ENCODE assay signal across 7 cellular contexts in the genomic region with DNA sequence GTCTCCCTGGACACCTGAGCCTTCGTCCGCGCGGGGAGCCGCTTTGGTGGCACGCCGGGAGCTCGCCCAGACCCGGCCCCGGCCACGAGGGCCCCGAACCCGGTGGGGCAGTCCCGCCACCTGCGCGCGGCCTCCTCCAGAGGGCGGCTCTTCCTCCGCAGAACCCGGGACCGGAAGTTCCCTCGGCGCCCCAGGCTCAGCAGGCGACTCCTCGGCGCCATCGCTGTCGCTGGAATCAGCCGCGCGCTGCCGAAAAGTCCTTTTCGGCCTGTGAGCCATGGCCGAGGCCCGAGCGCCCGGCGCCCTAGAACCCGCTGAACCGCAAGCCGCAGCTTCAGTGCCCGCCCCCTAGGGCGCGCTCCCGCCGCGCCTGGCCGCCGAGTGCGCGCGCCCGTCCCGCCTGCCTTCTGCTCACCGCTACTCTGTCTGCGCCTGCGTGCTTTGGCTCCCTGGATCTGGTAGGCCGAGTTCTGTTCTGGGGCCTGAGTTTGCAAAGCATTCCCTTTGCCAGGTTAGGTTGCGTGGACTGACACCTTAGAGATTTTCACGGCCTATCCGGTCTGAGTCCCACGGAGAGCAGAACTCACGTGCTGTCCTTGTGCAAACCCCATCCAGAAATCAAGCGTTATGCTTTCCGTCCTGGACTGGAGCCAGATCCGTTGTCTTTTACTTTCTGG. TPM values are rescaled to one million over a fixed set of nuclear protein-coding genes. Genes with fewer than 3 reads are reported as not detected.
DNase-seq lines count a peak whose midpoint lies in the region; ATAC-seq and TF ChIP-seq lines count a peak whose summit lies in the region.

Gene GCFC2 (minus strand): TSS at position 339 of the 677 bp plus-strand sequence. CDS start 60 bp downstream, at position 279.

- peak; percentile 33 to 50 (median 33) for TF ChIP-seq CTCF in ascending aorta (IDR thresholded peaks at IDR 0.05)

- intact Hi-C loops in T-helper 2 cell treated with Interferon-gamma antibody and Interleukin-4, amounts not matched to agents 100 ng/mL and 5 ng/mL, for 36 hours (cut with micrococcal nuclease) = loop anchor here (1.0 to 2.0 kb wide), 3 partner anchors 33 to 752 kb away; partner anchors contain the start of genes MRPL19 and POLE4
- intact Hi-C loops in ascending aorta (cut with DNase I) = loop anchor here (5.0 kb wide), 1 partner anchor 63 kb away; the partner anchor contains the start of gene MRPL19

- H3K27ac ChIP-seq in ascending aorta = peak within 1 kb of the TSS; percentile 86 to 93

- ATAC-seq in GM18499 (IDR thresholded peaks at IDR 0.05; ENCODE audit: insufficient read depth, unreplicated experiment) = peak; percentile 75
- ATAC-seq in HG02938 (IDR thresholded peaks at IDR 0.05; ENCODE audit: unreplicated experiment) = peak; percentile 89

- H3K27me3 ChIP-seq in ascending aorta = no peaks in the 10 kb centered on the region

- no peaks in the 10 kb centered on the region for H3K9me3 ChIP-seq in ascending aorta

- H3K4me1 ChIP-seq in ascending aorta = peaks cover 0 to 11% of the 10 kb centered on the region in 2 donors

- peaks cover 0 to 4% of the 10 kb centered on the region in 2 donors for H3K36me3 ChIP-seq in ascending aorta

- H3K4me3 ChIP-seq in ascending aorta = peak within 1 kb of the TSS; percentile 77 to 84

- peak; percentile 81 for DNase-seq in NCI-H1694 treated with DMSO at 0.1 percent for 48 hours (lab: John Stamatoyannopoulos, UW)
- DNase-seq in ascending aorta (ENCODE audit: low spot score in 2 of 2) = peak; percentile 51 to 91
- peak; percentile 95 for DNase-seq in hepatic stellate cell (ENCODE audit: low spot score)
- DNase-seq in retina = peak; percentile 95

RNA-seq across cellular contexts. Expression of gene GCFC2, which starts in this region (rescaled TPM):
- total RNA-seq in T-helper 2 cell treated with Interferon-gamma antibody and Interleukin-4, amounts not matched to agents 100 ng/mL and 5 ng/mL, for 36 hours = 19.9 and 24.8 TPM in 2 replicates
- total RNA-seq in ascending aorta = 31.0 TPM

Comparison
In these comparisons a context has a peak if more than half of its experiments do, and no peak if none do; other contexts are left out.
1. Peak in every context shown above with its lines: DNase-seq, ATAC-seq, H3K4me3 ChIP-seq and H3K27ac ChIP-seq.